12 cellular contexts compared by ENCODE assay signal in the genomic region with DNA sequence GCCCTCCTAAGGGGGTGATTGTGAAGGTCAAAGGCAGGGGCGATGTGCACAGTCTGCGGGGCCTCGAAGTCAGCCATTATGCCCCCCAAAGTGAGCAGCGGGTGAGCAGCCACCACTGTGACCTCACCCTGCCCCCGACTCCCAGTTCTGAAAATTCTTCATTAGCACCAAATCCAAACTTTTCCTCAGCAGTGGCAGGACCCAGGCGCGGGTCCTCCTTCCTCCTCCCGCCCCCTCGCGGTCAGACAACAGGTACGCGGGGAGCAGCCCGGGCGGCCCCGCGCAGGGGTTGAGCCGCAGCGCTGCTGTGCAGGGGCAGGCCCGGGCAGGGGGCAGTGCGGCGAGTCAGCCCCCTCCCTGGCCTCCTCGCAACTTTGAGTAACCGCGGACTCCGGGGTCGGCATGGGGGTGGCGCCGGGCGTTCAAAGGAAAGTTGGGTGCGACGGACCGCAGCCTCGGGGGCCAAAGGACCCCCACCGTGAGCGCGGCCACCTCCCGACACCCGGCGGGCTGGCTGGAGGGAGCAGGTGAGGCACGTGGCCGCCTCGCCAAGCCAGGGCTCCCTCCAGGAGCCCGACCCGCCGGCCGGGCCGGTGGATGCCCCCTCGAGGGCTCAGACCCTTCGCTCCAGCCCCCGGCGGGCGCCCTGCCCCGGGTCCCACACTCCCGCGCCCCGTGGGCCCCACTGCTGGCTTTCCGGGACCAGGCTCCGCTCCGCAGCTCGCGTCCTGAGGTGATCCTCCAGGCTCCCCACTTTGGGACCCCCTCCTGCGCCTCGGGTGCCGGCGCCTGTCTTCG. TPM values are rescaled to one million over a fixed set of nuclear protein-coding genes. Genes with fewer than 3 reads are reported as not detected.
DNase-seq lines count a peak whose midpoint lies in the region; ATAC-seq and TF ChIP-seq lines count a peak whose summit lies in the region.
"Had no signal": no experiment of that assay in that cellular context is flagged by ENCODE, and none has a peak within 500 bp of the region (broad histone marks: within the 10 kb centered on the region; RNA-seq: fewer than 3 reads in every experiment).

No MANE protein-coding gene starts in this region.

- H3K4me1 Mint-ChIP-seq in CD14-positive monocyte: peaks cover 4% of the 10 kb centered on the region
- H3K4me1 Mint-ChIP-seq: memory B cell had no signal

- H3K9me3 ChIP-seq in NT2/D1 (ENCODE audit: insufficient read depth, low read length) (no peaks in the 10 kb centered on the region), hepatocyte (ENCODE audit: low read depth) (no peaks in the 10 kb centered on the region), left lung (no peaks in the 10 kb centered on the region)

- H3K4me2 ChIP-seq in hepatocyte: peak overlapping the region; percentile 86

- no peak for ATAC-seq in left lung
- ATAC-seq: effector memory CD8-positive, alpha-beta T cell had no signal

- H3K4me1 ChIP-seq in NT2/D1 (ENCODE audit: insufficient read depth, insufficient read length): peaks cover 19% of the 10 kb centered on the region
- peaks cover 8% of the 10 kb centered on the region for H3K4me1 ChIP-seq in hepatocyte (ENCODE audit: insufficient read depth)
- H3K4me1 ChIP-seq in left lung: peaks cover 7% of the 10 kb centered on the region in 2 donors

- H3K9me2 ChIP-seq in hepatocyte (replicated peaks; ENCODE audit: insufficient read depth): no peaks in the 10 kb centered on the region

- H3K27me3 Mint-ChIP-seq in CD14-positive monocyte (ENCODE audit: low read depth in 3 of 3): peaks cover 59 to 71% (median 64%) of the 10 kb centered on the region in 3 donors

- DNase-seq in NT2/D1 (ENCODE audit: low read depth, low spot score): no peak
- DNase-seq in hepatocyte (ENCODE audit: low spot score): peak; percentile 42
- DNase-seq in retinal pigment epithelial cell (ENCODE audit: low read depth): no peak
- no peak for DNase-seq in left lung
- no peak for DNase-seq in NCI-H2196 treated with DMSO at 0.1 percent for 48 hours (lab: John Stamatoyannopoulos, UW; ENCODE audit: unreplicated experiment)
- DNase-seq in CD14-positive monocyte (ENCODE audit: low spot score): no peak
- no peak for DNase-seq in glomerular visceral epithelial cell (ENCODE audit: extremely low spot score)
- DNase-seq: effector memory CD8-positive, alpha-beta T cell; stimulated activated CD4-positive, alpha-beta T cell treated with anti-CD3 and anti-CD28 coated beads, Interleukin-4, amount 100 ng/mL, for 1 hour had no signal

- H4K20me1 ChIP-seq in hepatocyte (ENCODE audit: insufficient read depth, poor library complexity, severe bottlenecking): no peaks in the 10 kb centered on the region

- H3K9me3 Mint-ChIP-seq in CD14-positive monocyte: peaks cover 5 to 24% (median 13%) of the 10 kb centered on the region in 7 donors

- TF ChIP-seq CTCF in GM12875 (IDR thresholded peaks at IDR 0.05; ENCODE audit: borderline replicate concordance, insufficient read depth, low read depth, low read length) (0 out of 2 replicates have a peak, but pooled peaks have one; percentile 9), hepatocyte (IDR thresholded peaks at IDR 0.05; ENCODE audit: poor library complexity) (peak; percentile 31), retinal pigment epithelial cell (conservative IDR thresholded peaks at IDR 0.05; ENCODE audit: low read depth, low read length) (peak; percentile 28), left lung (IDR thresholded peaks at IDR 0.05) (peak in 1 of 2 donors; percentile 14), CD14-positive monocyte (IDR thresholded peaks at IDR 0.05) (no peak)

- H3K27ac ChIP-seq in hepatocyte (no peak overlapping the region), left lung (no peak overlapping the region)
- H3K27ac ChIP-seq: HL-60 had no signal

- peak overlapping the region in 1 of 2 donors; percentile 73 for H3K4me3 Mint-ChIP-seq in CD14-positive monocyte
- H3K4me3 Mint-ChIP-seq: effector memory CD8-positive, alpha-beta T cell; memory B cell had no signal

- H3K9ac ChIP-seq in NT2/D1 (ENCODE audit: insufficient read length, low read depth): peak overlapping the region; percentile 87

- H3K27ac Mint-ChIP-seq in CD14-positive monocyte: no peak overlapping the region
- H3K27ac Mint-ChIP-seq: effector memory CD8-positive, alpha-beta T cell; memory B cell had no signal

- 3% methylated on average over 25 of the region's 66 CpGs for WGBS in hepatocyte (ENCODE audit: low lambda C conversion rate, missing lambda C conversion rate)

- H3K27me3 ChIP-seq in NT2/D1 (ENCODE audit: insufficient read depth, insufficient read length) (peaks cover 13% of the 10 kb centered on the region), hepatocyte (peaks cover 39% of the 10 kb centered on the region), left lung (peaks cover 24 to 79% of the 10 kb centered on the region in 2 donors)

- intact Hi-C loops in left lung (cut with DNase I) (no loop called here), CD14-positive monocyte (cut with micrococcal nuclease) (no loop called here)

- H2AFZ ChIP-seq in hepatocyte: no peak overlapping the region

- H3K79me2 ChIP-seq in hepatocyte: no peaks in the 10 kb centered on the region

- no peaks in the 10 kb centered on the region for H3K36me3 ChIP-seq in NT2/D1 (ENCODE audit: insufficient read depth, insufficient read length, low read length)
- no peaks in the 10 kb centered on the region for H3K36me3 ChIP-seq in hepatocyte (replicated peaks; ENCODE audit: insufficient read depth, low read depth)
- no peaks in the 10 kb centered on the region for H3K36me3 ChIP-seq in left lung

- H3K4me3 ChIP-seq in GM12875 (ENCODE audit: low read depth, low read length) (no peak overlapping the region), NT2/D1 (ENCODE audit: insufficient read length, low read depth) (peak overlapping the region; percentile 64), hepatocyte (no peak overlapping the region), retinal pigment epithelial cell (ENCODE audit: low read length) (no peak overlapping the region), left lung (no peak overlapping the region)

- H3K36me3 Mint-ChIP-seq in CD14-positive monocyte: peaks cover 0 to 3% of the 10 kb centered on the region in 2 donors

RNA-seq across cellular contexts. Expression of gene CCDC174, which starts 49.4 kb away (rescaled TPM):
- 23.6 and 25.8 TPM in 2 replicates for total RNA-seq in hepatocyte
- 18.6 and 21.9 TPM in 2 replicates for polyA plus RNA-seq in hepatocyte
- 10 to 100 TPM; 13.3 to 15.5 TPM for total RNA-seq in left lung
- polyA plus RNA-seq in CD14-positive monocyte: 1 to 10 TPM; 7.4 to 7.9 TPM
